Comparison of ENCODE assay signal across 8 cellular contexts in genomic region chr7:23474098-23474828, GRCh38. TPM values are rescaled to one million over a fixed set of nuclear protein-coding genes. Genes with fewer than 3 reads are reported as not detected.
DNase-seq lines count a peak whose midpoint lies in the region; ATAC-seq and TF ChIP-seq lines count a peak whose summit lies in the region.

No MANE protein-coding gene starts in this region.

- peak overlapping the region; percentile 66 to 69 for H3K4me3 ChIP-seq in cardiac fibroblast (replicated peaks in 1 of 2; ENCODE audit: low read depth in 2 of 2, low read length in 2 of 2)

- DNase-seq in AG08395 (ENCODE audit: low spot score) (peak; percentile 96), NCI-H1417 treated with DMSO at 0.1 percent for 48 hours (lab: John Stamatoyannopoulos, UW) (peak; percentile 95), SW 1271 (lab: John Stamatoyannopoulos, UW) (peak; percentile 97 to 99), cardiac fibroblast (ENCODE audit: low read depth in 2 of 2) (peak; percentile 96 to 97), left lobe of liver (ENCODE audit: low spot score) (peak; percentile 72)
- DNase-seq in stimulated activated CD8-positive, alpha-beta memory T cell treated with anti-CD3 and anti-CD28 coated beads, Interleukin-4, amount 100 ng/mL, for 48 hours, result peak; percentile 88

- TF ChIP-seq CTCF in cardiac fibroblast (IDR thresholded peaks at IDR 0.05; ENCODE audit: low read depth, low read length), result no peak

- peak; percentile 47 for ATAC-seq in GM18519 (IDR thresholded peaks at IDR 0.05; ENCODE audit: low FRiP score, unreplicated experiment)
- peak; percentile 74 for ATAC-seq in HG02885 (IDR thresholded peaks at IDR 0.05; ENCODE audit: poor library complexity, unreplicated experiment)
- ATAC-seq in left lobe of liver, result peak; percentile 86

RNA-seq across cellular contexts. Expression of gene IGF2BP3, which starts 4.0 kb away (rescaled TPM):
- total RNA-seq in left lobe of liver, result 0.78 TPM

RNA-seq across cellular contexts. Expression of gene TRA2A, which starts 57.5 kb away (rescaled TPM):
- total RNA-seq in left lobe of liver, result 28.4 TPM

Comparison
In these comparisons a context has a peak if more than half of its experiments do, and no peak if none do; other contexts are left out.
1. Peak in every context shown above with its lines: DNase-seq, ATAC-seq and H3K4me3 ChIP-seq.